24 cellular contexts compared by ENCODE assay signal in genomic region chr3:72594615-72595215, GRCh38.
DNase-seq lines count a peak whose midpoint lies in the region; ATAC-seq and TF ChIP-seq lines count a peak whose summit lies in the region.
"Had no signal": no experiment of that assay in that cellular context is flagged by ENCODE, and none has a peak within 500 bp of the region (broad histone marks: within the 10 kb centered on the region; RNA-seq: fewer than 3 reads in every experiment).

No MANE protein-coding gene starts in this region.

- H3K36me3 Mint-ChIP-seq in activated naive CD8-positive, alpha-beta T cell treated with anti-CD3 and anti-CD28 coated beads for 36 hours = no peaks in the 10 kb centered on the region
- no peaks in the 10 kb centered on the region for H3K36me3 Mint-ChIP-seq in activated naive CD8-positive, alpha-beta T cell treated with anti-CD3 and anti-CD28 coated beads, Interleukin-2, amount 50 U/mL, for 24 hours (ENCODE audit: low read depth)
- H3K36me3 Mint-ChIP-seq: CD4-positive, alpha-beta memory T cell; T-cell had no signal

- H3K27ac ChIP-seq in SJCRH30 = peak overlapping the region; percentile 72
- H3K27ac ChIP-seq in tibial nerve = peak overlapping the region in 3 of 4 donors; percentile 9 to 67 (median 65)

- TF ChIP-seq EP300 in tibial nerve (IDR thresholded peaks at IDR 0.05) = no peak

- H3K9me3 ChIP-seq in SJCRH30 (replicated peaks) (no peaks in the 10 kb centered on the region), tibial nerve (no peaks in the 10 kb centered on the region)
- H3K9me3 ChIP-seq: BE2C, MG63 had no signal

- peaks cover 5% of the 10 kb centered on the region for H3K4me1 Mint-ChIP-seq in activated naive CD8-positive, alpha-beta T cell treated with anti-CD3 and anti-CD28 coated beads for 36 hours
- no peaks in the 10 kb centered on the region for H3K4me1 Mint-ChIP-seq in activated naive CD8-positive, alpha-beta T cell treated with anti-CD3 and anti-CD28 coated beads, Interleukin-2, amount 50 U/mL, for 24 hours
- H3K4me1 Mint-ChIP-seq: CD4-positive, alpha-beta memory T cell had no signal

- TF ChIP-seq POLR2A in tibial nerve (IDR thresholded peaks at IDR 0.05) = no peak

- ATAC-seq in activated naive CD8-positive, alpha-beta T cell treated with anti-CD3 and anti-CD28 coated beads, Interleukin-2, amount 50 U/mL, for 24 hours = no peak
- no peak for ATAC-seq in HG03342 (IDR thresholded peaks at IDR 0.05; ENCODE audit: unreplicated experiment)
- ATAC-seq: HCT116, Panc1, T-cell had no signal

- WGBS in tibial nerve, 2 donors = 99 to 100% methylated on average over 3 of the region's 3 CpGs

- H3K36me3 ChIP-seq in SJCRH30 = no peaks in the 10 kb centered on the region
- no peaks in the 10 kb centered on the region for H3K36me3 ChIP-seq in tibial nerve
- H3K36me3 ChIP-seq: BE2C, MG63 had no signal

- DNase-seq in activated naive CD8-positive, alpha-beta T cell treated with anti-CD3 and anti-CD28 coated beads for 36 hours = no peak
- DNase-seq in activated naive CD8-positive, alpha-beta T cell treated with anti-CD3 and anti-CD28 coated beads, Interleukin-2, amount 50 U/mL, for 24 hours = no peak
- DNase-seq in SJCRH30 (no peak), islet precursor cell (peak; percentile 72), tibial nerve (ENCODE audit: low spot score in 2 of 2) (no peak), SHP77 (lab: John Stamatoyannopoulos, UW) (no peak), NCI-H146 treated with DMSO at 0.1 percent for 48 hours (lab: John Stamatoyannopoulos, UW; ENCODE audit: unreplicated experiment) (no peak)
- DNase-seq: 8988T; ACHN; CD4-positive, alpha-beta memory T cell; COR-L47; GF-D8; KBM-7; MG63; NCI-H1105 treated with DMSO at 0.1 percent for 48 hours; NCI-H2029; NCI-H2227 treated with DMSO at 0.1 percent for 48 hours; NCI-H510A; NCI-H69; T-cell had no signal

- no peak overlapping the region for H3K4me3 Mint-ChIP-seq in activated naive CD8-positive, alpha-beta T cell treated with anti-CD3 and anti-CD28 coated beads for 36 hours
- no peak overlapping the region for H3K4me3 Mint-ChIP-seq in activated naive CD8-positive, alpha-beta T cell treated with anti-CD3 and anti-CD28 coated beads, Interleukin-2, amount 50 U/mL, for 24 hours
- H3K4me3 Mint-ChIP-seq: CD4-positive, alpha-beta memory T cell; T-cell had no signal

- H3K27me3 ChIP-seq in SJCRH30 (no peaks in the 10 kb centered on the region), tibial nerve (no peaks in the 10 kb centered on the region)
- H3K27me3 ChIP-seq: BE2C, MG63 had no signal

- H3K9me3 Mint-ChIP-seq in activated naive CD8-positive, alpha-beta T cell treated with anti-CD3 and anti-CD28 coated beads for 36 hours = no peaks in the 10 kb centered on the region
- H3K9me3 Mint-ChIP-seq in activated naive CD8-positive, alpha-beta T cell treated with anti-CD3 and anti-CD28 coated beads, Interleukin-2, amount 50 U/mL, for 24 hours = no peaks in the 10 kb centered on the region
- H3K9me3 Mint-ChIP-seq: CD4-positive, alpha-beta memory T cell; T-cell had no signal

- peaks cover 60% of the 10 kb centered on the region for H3K4me1 ChIP-seq in SJCRH30
- H3K4me1 ChIP-seq in tibial nerve = peaks cover 0 to 60% (median 25%) of the 10 kb centered on the region in 4 donors

- H3K27me3 Mint-ChIP-seq in activated naive CD8-positive, alpha-beta T cell treated with anti-CD3 and anti-CD28 coated beads for 36 hours = no peaks in the 10 kb centered on the region
- peaks cover 3% of the 10 kb centered on the region for H3K27me3 Mint-ChIP-seq in activated naive CD8-positive, alpha-beta T cell treated with anti-CD3 and anti-CD28 coated beads, Interleukin-2, amount 50 U/mL, for 24 hours
- H3K27me3 Mint-ChIP-seq: CD4-positive, alpha-beta memory T cell; T-cell had no signal

- H3K4me3 ChIP-seq in SJCRH30 (no peak overlapping the region), tibial nerve (no peak overlapping the region)
- H3K4me3 ChIP-seq: MG63 had no signal

- no peak for TF ChIP-seq CTCF in tibial nerve (IDR thresholded peaks at IDR 0.05)

- peak overlapping the region; percentile 43 for H3K27ac Mint-ChIP-seq in activated naive CD8-positive, alpha-beta T cell treated with anti-CD3 and anti-CD28 coated beads for 36 hours
- H3K27ac Mint-ChIP-seq in activated naive CD8-positive, alpha-beta T cell treated with anti-CD3 and anti-CD28 coated beads, Interleukin-2, amount 50 U/mL, for 24 hours = no peak overlapping the region
- H3K27ac Mint-ChIP-seq: CD4-positive, alpha-beta memory T cell; T-cell had no signal
